Comparison of ENCODE assay signal across 22 cellular contexts in genomic region chr3:164049836-164050235, GRCh38.
"Had no signal": no experiment of that assay in that cellular context is flagged by ENCODE, and none has a peak within 500 bp of the region (broad histone marks: within the 10 kb centered on the region; RNA-seq: fewer than 3 reads in every experiment).

No MANE protein-coding gene starts in this region.

- H3K4me3 ChIP-seq: left ventricle myocardium inferior, lung, ovary, right atrium auricular region, tibial nerve, uterus had no signal

- H3K4me1 ChIP-seq: left ventricle myocardium inferior, right atrium auricular region, tibial nerve, uterus had no signal

- DNase-seq: hypothalamus; immature natural killer cell; kidney; left ventricle myocardium inferior; mesendoderm; naive thymus-derived CD4-positive, alpha-beta T cell; ovary; small intestine; stimulated activated CD4-positive, alpha-beta T cell treated with anti-CD3 and anti-CD28 coated beads, Interleukin-1b, Interleukin-23, amount 100 ng/mL, for 48 hours; stimulated activated CD4-positive, alpha-beta T cell treated with anti-CD3 and anti-CD28 coated beads, Interleukin-2, amount 100 ng/mL, for 48 hours; stimulated activated CD4-positive, alpha-beta T cell treated with anti-CD3 and anti-CD28 coated beads, Interleukin-4, amount 100 ng/mL, for 4 hours; stimulated activated CD8-positive, alpha-beta memory T cell treated with anti-CD3 and anti-CD28 coated beads, Interleukin-4, amount 100 ng/mL, for 48 hours; stimulated activated naive CD4-positive, alpha-beta T cell treated with Interleukin-2 at 50 U/mL for 16 hours; stimulated activated naive CD8-positive, alpha-beta T cell treated with anti-CD3 and anti-CD28 coated beads, Interleukin-15, amount 100 ng/mL, for 72 hours; substantia nigra; uterus had no signal

- H3K36me3 ChIP-seq: left ventricle myocardium inferior, ovary, right atrium auricular region, tibial nerve, uterus had no signal

- H3K9me3 ChIP-seq: left ventricle myocardium inferior, ovary, right atrium auricular region, tibial nerve, uterus had no signal

- ATAC-seq: naive thymus-derived CD4-positive, alpha-beta T cell; natural killer cell treated with Interleukin-12 subunit alpha and Interleukin-12 subunit beta and Interleukin-15 and Interleukin-18, amount 100 ng/mL, for 72 hours; sciatic nerve; stimulated activated memory B cell treated with anti-CD40 and anti-IgM and Interleukin-4, amounts not matched to agents 10 μg/mL and 1 μg/mL and 100 μg/mL, for 72 hours; stimulated activated naive CD8-positive, alpha-beta T cell treated with anti-CD3 and anti-CD28 coated beads, Interleukin-15, amount 100 ng/mL, for 72 hours had no signal
